ENCODE assay signal across 27 cellular contexts in the genomic region with DNA sequence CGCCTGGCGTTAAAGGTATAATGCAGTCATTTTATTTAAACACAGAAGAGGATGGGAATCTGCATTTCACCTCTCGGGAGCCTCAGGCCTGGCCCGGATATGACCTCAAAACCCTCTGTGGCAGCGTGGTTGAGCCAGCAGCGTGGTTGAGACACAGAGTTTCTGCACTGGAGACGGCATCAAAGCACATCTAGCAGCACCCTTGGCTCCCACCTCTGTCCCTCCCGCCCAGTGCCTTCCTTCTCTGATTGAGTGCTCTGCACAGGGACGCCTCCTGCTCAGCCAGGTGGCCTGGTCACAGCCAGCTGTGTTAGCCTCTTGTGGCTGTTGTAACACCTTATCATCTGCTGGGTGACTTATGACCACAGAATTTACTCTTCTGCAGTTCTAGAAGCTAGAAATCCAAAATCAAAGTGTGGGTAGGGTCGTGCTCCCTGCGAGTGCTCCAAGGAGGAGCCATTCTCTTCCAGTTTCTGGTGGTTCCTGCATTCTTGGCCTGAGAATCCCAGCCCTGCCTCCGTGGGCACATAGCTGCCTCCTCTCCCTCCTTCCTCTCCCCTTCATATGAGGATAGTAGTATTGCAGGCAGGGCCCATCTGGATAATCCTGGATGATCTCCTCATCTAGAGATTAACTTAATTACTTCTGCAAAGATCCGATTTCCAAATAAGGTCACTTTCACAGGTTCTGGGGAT.
DNase-seq lines count a peak whose midpoint lies in the region; ATAC-seq and TF ChIP-seq lines count a peak whose summit lies in the region.
"Had no signal": no experiment of that assay in that cellular context is flagged by ENCODE, and none has a peak within 500 bp of the region (broad histone marks: within the 10 kb centered on the region; RNA-seq: fewer than 3 reads in every experiment).

No MANE protein-coding gene starts in this region.

- ATAC-seq in left cardiac atrium: no peak
- ATAC-seq in left lobe of liver: no peak
- no peak for ATAC-seq in upper lobe of right lung
- ATAC-seq: activated CD8-positive, alpha-beta T cell treated with anti-CD3 and anti-CD28 coated beads, Interleukin-2, amount 10 ng/mL, durations not matched to agents 7 days and 5 days; foreskin keratinocyte; GM23338; left ventricle myocardium superior; right lobe of liver; T-helper 17 cell had no signal

- no peak for TF ChIP-seq CTCF in right atrium auricular region (IDR thresholded peaks at IDR 0.05)
- TF ChIP-seq CTCF in WERI-Rb-1 (IDR thresholded peaks at IDR 0.05; ENCODE audit: low read depth, low read length): no peak
- no peak for TF ChIP-seq CTCF in upper lobe of right lung (IDR thresholded peaks at IDR 0.05)
- no peak for TF ChIP-seq CTCF in GM10248 (IDR thresholded peaks at IDR 0.05; ENCODE audit: control extremely low read depth, extremely low read depth, low read depth, missing control alignments)

- H3K4me1 ChIP-seq in right atrium auricular region: no peaks in the 10 kb centered on the region
- H3K4me1 ChIP-seq in upper lobe of right lung: no peaks in the 10 kb centered on the region
- H3K4me1 ChIP-seq: foreskin keratinocyte, neural progenitor cell, right lobe of liver, uterus had no signal

- H3K27ac ChIP-seq in right atrium auricular region (no peak overlapping the region), WERI-Rb-1 (no peak overlapping the region), upper lobe of right lung (no peak overlapping the region)
- H3K27ac ChIP-seq: esophagus squamous epithelium, foreskin keratinocyte, neural progenitor cell, right lobe of liver, thoracic aorta, uterus had no signal

- POLR2A ChIA-PET in GM10248 (lab: Yijun Ruan, JAX): no interaction called here

- intact Hi-C loops in left cardiac atrium (cut with DNase I) (no loop called here), upper lobe of right lung (cut with DNase I) (no loop called here)

- CTCF ChIA-PET in GM10248 (lab: Yijun Ruan, JAX): no interaction called here

- no peak overlapping the region for H3K4me3 ChIP-seq in right atrium auricular region
- no peak overlapping the region for H3K4me3 ChIP-seq in WERI-Rb-1 (ENCODE audit: low read depth, low read length)
- H3K4me3 ChIP-seq in upper lobe of right lung: no peak overlapping the region
- H3K4me3 ChIP-seq: esophagus squamous epithelium, GM23338, MG63, neural progenitor cell, right lobe of liver, thoracic aorta, uterus had no signal

- H3K27me3 ChIP-seq in right atrium auricular region (no peaks in the 10 kb centered on the region), WERI-Rb-1 (ENCODE audit: insufficient read depth, low read depth, severe bottlenecking) (peaks cover 91% of the 10 kb centered on the region), upper lobe of right lung (no peaks in the 10 kb centered on the region)
- H3K27me3 ChIP-seq: MG63, right lobe of liver, uterus had no signal

- DNase-seq in right atrium auricular region (ENCODE audit: low spot score) (peak; percentile 46), left cardiac atrium (no peak), WERI-Rb-1 (peak; percentile 37), left lobe of liver (ENCODE audit: low spot score) (peak; percentile 29), LoVo (ENCODE audit: low spot score) (no peak), DMS114 treated with DMSO at 0.1 percent for 48 hours (lab: John Stamatoyannopoulos, UW; ENCODE audit: unreplicated experiment) (no peak), upper lobe of right lung (no peak), GM10248 (ENCODE audit: extremely low spot score) (no peak)
- DNase-seq: activated CD8-positive, alpha-beta T cell treated with anti-CD3 and anti-CD28 coated beads, Interleukin-2, amount 10 ng/mL, durations not matched to agents 7 days and 5 days; activated T-cell treated with anti-CD3 and anti-CD28 coated beads, Interleukin-2, amount 50 U/mL, for 1 hour; central memory CD4-positive, alpha-beta T cell; esophagus squamous epithelium; foreskin keratinocyte; KBM-7; left ventricle myocardium superior; MG63; NCI-H1417; NCI-H2081 treated with DMSO at 0.1 percent for 48 hours; NCI-H226; OCI-M1; stimulated activated CD8-positive, alpha-beta memory T cell treated with anti-CD3 and anti-CD28 coated beads, Interleukin-4, amount 100 ng/mL, for 48 hours; T-helper 17 cell had no signal

- H3K36me3 ChIP-seq in right atrium auricular region (no peaks in the 10 kb centered on the region), WERI-Rb-1 (no peaks in the 10 kb centered on the region), upper lobe of right lung (no peaks in the 10 kb centered on the region)
- H3K36me3 ChIP-seq: esophagus squamous epithelium, MG63, neural progenitor cell, right lobe of liver, thoracic aorta, uterus had no signal

- no peaks in the 10 kb centered on the region for H3K9me3 ChIP-seq in right atrium auricular region
- no peaks in the 10 kb centered on the region for H3K9me3 ChIP-seq in WERI-Rb-1 (ENCODE audit: severe bottlenecking)
- no peaks in the 10 kb centered on the region for H3K9me3 ChIP-seq in upper lobe of right lung
- H3K9me3 ChIP-seq: esophagus squamous epithelium, MG63, right lobe of liver, thoracic aorta, uterus had no signal

Comparison
In these comparisons a context has a peak if more than half of its experiments do, and no peak if none do; other contexts are left out.
1. DNase-seq: peak in right atrium auricular region (single experiment), WERI-Rb-1 (single experiment) and left lobe of liver (single experiment); none in left cardiac atrium (single experiment), LoVo (single experiment), DMS114 treated with DMSO at 0.1 percent for 48 hours (single experiment), upper lobe of right lung (single experiment) and GM10248 (single experiment).